ENCODE assay signal across 30 cellular contexts in genomic region chr11:73662445-73663157, GRCh38. TPM values are rescaled to one million over a fixed set of nuclear protein-coding genes. Genes with fewer than 3 reads are reported as not detected.
A peak's percentile ranks its signal among the peaks of the same experiment; 100 is the strongest.
DNase-seq lines count a peak whose midpoint lies in the region; ATAC-seq and TF ChIP-seq lines count a peak whose summit lies in the region.
"Had no signal": no experiment of that assay in that cellular context is flagged by ENCODE, and none has a peak within 500 bp of the region (broad histone marks: within the 10 kb centered on the region; RNA-seq: fewer than 3 reads in every experiment).

No MANE protein-coding gene starts in this region.

- H3K9me2 ChIP-seq in PC-9 (ENCODE audit: insufficient read depth): no peaks in the 10 kb centered on the region

- no peak overlapping the region for H2AFZ ChIP-seq in PC-9
- no peak overlapping the region for H2AFZ ChIP-seq in osteoblast (ENCODE audit: low read length)

- H3K27ac ChIP-seq in PC-9: no peak overlapping the region
- peak overlapping the region in 32 of 59 donors; percentile 3 to 84 (median 31) for H3K27ac ChIP-seq in dorsolateral prefrontal cortex
- no peak overlapping the region for H3K27ac ChIP-seq in osteoblast (ENCODE audit: low read depth, low read length)
- H3K27ac ChIP-seq: cardiac muscle cell, esophagus muscularis mucosa, SK-N-MC, skin epidermis, upper lobe of left lung had no signal

- DNase-seq in DMS53 (lab: John Stamatoyannopoulos, UW): peak; percentile 66
- peak in 1 of 2 experiments; percentile 10 for DNase-seq in PC-9
- no peak for DNase-seq in dorsolateral prefrontal cortex
- DNase-seq in osteoblast (ENCODE audit: insufficient read length, low spot score, missing footprints): peak; percentile 73
- no peak for DNase-seq in dermis blood vessel endothelial cell
- no peak for DNase-seq in COR-L47 (lab: John Stamatoyannopoulos, UW)
- DNase-seq: activated CD4-positive, alpha-beta memory T cell treated with anti-CD3 and anti-CD28 coated beads, Interleukin-2, amount 10 ng/mL, durations not matched to agents 7 days and 5 days; activated CD4-positive, alpha-beta T cell treated with anti-CD3 and anti-CD28 coated beads for 1 hour; activated CD8-positive, alpha-beta memory T cell treated with anti-CD3 and anti-CD28 coated beads, Interleukin-2, amount 50 U/mL, for 48 hours; anterior cingulate cortex; cortex of kidney; DND-41; endodermal cell; KBM-7; MM.1S; naive thymus-derived CD8-positive, alpha-beta T cell; NCI-H1417; NCI-H2081; NCI-H226; occipital lobe; stimulated activated CD8-positive, alpha-beta memory T cell treated with anti-CD3 and anti-CD28 coated beads, Interleukin-4, amount 100 ng/mL, for 48 hours; T-helper 2 cell; upper lobe of left lung had no signal

- H4K20me1 ChIP-seq in PC-9 (ENCODE audit: insufficient read depth): no peaks in the 10 kb centered on the region
- no peaks in the 10 kb centered on the region for H4K20me1 ChIP-seq in osteoblast (ENCODE audit: insufficient read depth, low read length)

- POLR2A ChIA-PET in PC-9 (lab: Charles Lee; ENCODE audit: unreplicated experiment): interaction anchor here (0.6 kb wide), 1 partner anchor 835 kb away, joined by 4 read pairs; no protein-coding TSS in a partner anchor

- H3K27me3 ChIP-seq in PC-9 (ENCODE audit: insufficient read depth, low read depth) (no peaks in the 10 kb centered on the region), dorsolateral prefrontal cortex (no peaks in the 10 kb centered on the region), osteoblast (ENCODE audit: insufficient read depth, low read length) (no peaks in the 10 kb centered on the region)
- H3K27me3 ChIP-seq: cardiac muscle cell, esophagus muscularis mucosa, upper lobe of left lung had no signal

- intact Hi-C loops in PC-9 (cut with micrococcal nuclease; ENCODE audit: unreplicated experiment): no loop called here
- intact Hi-C loops in dorsolateral prefrontal cortex (cut with DNase I): loop anchor here in 1 of 2 donors (10.0 kb wide), 2 partner anchors 58 to 92 kb away; no protein-coding TSS in a partner anchor

- H3K36me3 ChIP-seq in PC-9 (ENCODE audit: low read depth): no peaks in the 10 kb centered on the region
- no peaks in the 10 kb centered on the region for H3K36me3 ChIP-seq in osteoblast (ENCODE audit: insufficient read depth, low read length)
- H3K36me3 ChIP-seq: cardiac muscle cell, esophagus muscularis mucosa, upper lobe of left lung had no signal

- TF ChIP-seq CTCF in PC-9 (conservative IDR thresholded peaks at IDR 0.05) (no peak), dorsolateral prefrontal cortex (IDR thresholded peaks at IDR 0.05 in 54 of 56, conservative IDR thresholded peaks at IDR 0.05 in 2 of 56; ENCODE audit: low read depth in 1 of 56, partially characterized antibody in 56 of 56) (no peak), osteoblast (IDR thresholded peaks at IDR 0.05; ENCODE audit: extremely low read depth, low read depth, low read length) (no peak)

- H3K79me2 ChIP-seq in PC-9 (ENCODE audit: low read depth): no peaks in the 10 kb centered on the region
- no peaks in the 10 kb centered on the region for H3K79me2 ChIP-seq in osteoblast (ENCODE audit: insufficient read depth, low read length)

- H3F3A ChIP-seq in PC-9 (ENCODE audit: insufficient read depth, low read depth): peaks cover 17% of the 10 kb centered on the region; the same call in 1 of the 2 replicates

- CTCF ChIA-PET in PC-9 (lab: Charles Lee): interaction anchor here (0.6 to 4.5 kb wide), 3 partner anchors 37 to 183 kb away, joined by 8 to 59 read pairs (median 17); no protein-coding TSS in a partner anchor

- no peak overlapping the region for H3K4me3 ChIP-seq in PC-9
- no peak overlapping the region for H3K4me3 ChIP-seq in dorsolateral prefrontal cortex
- no peak overlapping the region for H3K4me3 ChIP-seq in osteoblast (ENCODE audit: insufficient read depth, low read length)
- H3K4me3 ChIP-seq: cardiac muscle cell, esophagus muscularis mucosa, SK-N-MC, skin epidermis, upper lobe of left lung had no signal

- no peaks in the 10 kb centered on the region for H3K9me3 ChIP-seq in PC-9 (ENCODE audit: insufficient read depth, low read depth)
- no peaks in the 10 kb centered on the region for H3K9me3 ChIP-seq in osteoblast (ENCODE audit: low read depth, low read length)
- H3K9me3 ChIP-seq: esophagus muscularis mucosa, upper lobe of left lung had no signal

- BruUV-seq in PC-9 (replicated peaks; lab: Mats Ljungman, UMichigan): TSS peak; percentile 22

- H3K4me2 ChIP-seq in PC-9 (no peak overlapping the region), osteoblast (ENCODE audit: insufficient read depth, low read length) (no peak overlapping the region)

- H3K4me1 ChIP-seq in PC-9 (replicated peaks; ENCODE audit: insufficient read depth) (peaks cover 14% of the 10 kb centered on the region), osteoblast (ENCODE audit: insufficient read depth, low read length) (peaks cover 14% of the 10 kb centered on the region)

- no peak for ATAC-seq in activated CD4-positive, CD25-positive, alpha-beta regulatory T cell treated with anti-CD3 and anti-CD28 coated beads, Interleukin-2, amount 50 U/mL, for 24 hours
- ATAC-seq in HG03521 (IDR thresholded peaks at IDR 0.05; ENCODE audit: unreplicated experiment): no peak
- ATAC-seq: naive thymus-derived CD8-positive, alpha-beta T cell had no signal

RNA-seq across cellular contexts. Expression of gene PLEKHB1, which starts 16.2 kb away (rescaled TPM):
- total RNA-seq in PC-9 (2021) (29.1 and 40.1 TPM in 2 replicates), dorsolateral prefrontal cortex (1,000 to 10,000 TPM in 25 of 120 experiments, 100 to 1,000 TPM in 95; 327 to 1,697 (median 734) TPM), osteoblast (0.36 and 1.8 TPM in 2 replicates), dermis blood vessel endothelial cell (0.33 and 0.34 TPM in 2 replicates)
- total RNA-seq: A673 had no signal

Comparison
In these comparisons a context has a peak if more than half of its experiments do, and no peak if none do; other contexts are left out.
1. DNase-seq: peak in DMS53 (single experiment) and osteoblast (single experiment); none in dorsolateral prefrontal cortex (0 of 10), dermis blood vessel endothelial cell (single experiment) and COR-L47 (single experiment).
2. H3K27ac ChIP-seq: peak in dorsolateral prefrontal cortex (32 of 59); none in PC-9 (single experiment) and osteoblast (single experiment).
3. RNA of gene PLEKHB1, which starts 16.2 kb away (total RNA-seq): 327 to 1,697 TPM in dorsolateral prefrontal cortex and 29.1 to 40.1 TPM in PC-9; 0.36 to 1.8 TPM in osteoblast and 0.33 to 0.34 TPM in dermis blood vessel endothelial cell; every median in the first group is over 10 times any median in the second.